ENCODE assay signal across 8 cellular contexts in genomic region chr14:63641473-63642228, GRCh38. TPM values are rescaled to one million over a fixed set of nuclear protein-coding genes. Genes with fewer than 3 reads are reported as not detected.
A peak's percentile ranks its signal among the peaks of the same experiment; 100 is the strongest.
DNase-seq lines count a peak whose midpoint lies in the region; ATAC-seq and TF ChIP-seq lines count a peak whose summit lies in the region.

Gene WDR89, minus strand, starts transcription at chr14:63641871. Its CDS starts 41,929 bp downstream, at chr14:63599942.

- peaks cover 6 to 9% of the 10 kb centered on the region in 2 donors for H3K36me3 Mint-ChIP-seq in naive B cell
- H3K36me3 Mint-ChIP-seq in stimulated activated memory B cell treated with anti-CD40 and anti-IgM and Interleukin-4, amounts not matched to agents 10 μg/mL and 1 μg/mL and 100 μg/mL, for 72 hours: peaks cover 21% of the 10 kb centered on the region

- peaks cover 0 to 5% (median 3%) of the 10 kb centered on the region in 7 donors for H3K9me3 Mint-ChIP-seq in naive B cell
- peaks cover 4% of the 10 kb centered on the region for H3K9me3 Mint-ChIP-seq in stimulated activated memory B cell treated with anti-CD40 and anti-IgM and Interleukin-4, amounts not matched to agents 10 μg/mL and 1 μg/mL and 100 μg/mL, for 72 hours

- H3K27ac Mint-ChIP-seq in naive B cell: peak within 1 kb of the TSS; percentile 97 to 100 (median 99)
- peak within 1 kb of the TSS; percentile 96 for H3K27ac Mint-ChIP-seq in stimulated activated memory B cell treated with anti-CD40 and anti-IgM and Interleukin-4, amounts not matched to agents 10 μg/mL and 1 μg/mL and 100 μg/mL, for 72 hours

- H3K4me3 Mint-ChIP-seq in naive B cell: peak within 1 kb of the TSS; percentile 82 to 100 (median 94)
- H3K4me3 Mint-ChIP-seq in stimulated activated memory B cell treated with anti-CD40 and anti-IgM and Interleukin-4, amounts not matched to agents 10 μg/mL and 1 μg/mL and 100 μg/mL, for 72 hours: peak within 1 kb of the TSS; percentile 94

- H3K4me1 Mint-ChIP-seq in naive B cell: peaks cover 18 to 46% (median 19%) of the 10 kb centered on the region in 3 donors
- H3K4me1 Mint-ChIP-seq in stimulated activated memory B cell treated with anti-CD40 and anti-IgM and Interleukin-4, amounts not matched to agents 10 μg/mL and 1 μg/mL and 100 μg/mL, for 72 hours: peaks cover 23% of the 10 kb centered on the region

- DNase-seq in ELF-1 (ENCODE audit: low read depth, low spot score): peak; percentile 100
- peak; percentile 79 for DNase-seq in GOT3 (lab: John Stamatoyannopoulos, UW)
- DNase-seq in RPMI8226: peak; percentile 96
- peak; percentile 88 to 94 for DNase-seq in activated T-helper 1 cell treated with anti-CD3 and anti-CD28 coated beads, Interleukin-2, amount 50 U/mL, for 16 hours (ENCODE audit: low read depth in 1 of 2, low spot score in 1 of 2)
- DNase-seq in fibroblast of gingiva (ENCODE audit: low read depth): peak; percentile 100
- DNase-seq in naive B cell: peak; percentile 98

- ATAC-seq in naive B cell (ENCODE audit: low read depth in 2 of 2): peak; percentile 78 to 79
- ATAC-seq in stimulated activated memory B cell treated with anti-CD40 and anti-IgM and Interleukin-4, amounts not matched to agents 10 μg/mL and 1 μg/mL and 100 μg/mL, for 72 hours: peak; percentile 96

- no peaks in the 10 kb centered on the region for H3K27me3 Mint-ChIP-seq in naive B cell
- no peaks in the 10 kb centered on the region for H3K27me3 Mint-ChIP-seq in stimulated activated memory B cell treated with anti-CD40 and anti-IgM and Interleukin-4, amounts not matched to agents 10 μg/mL and 1 μg/mL and 100 μg/mL, for 72 hours

- peak; percentile 73 for TF ChIP-seq CTCF in LNCAP (IDR thresholded peaks at IDR 0.05)

RNA-seq across cellular contexts. Expression of gene WDR89, which starts in this region (rescaled TPM):
- polyA plus RNA-seq in naive B cell (ENCODE audit: low read depth in 6 of 6): 10 to 100 TPM; 12.5 to 24.4 (median 21.2) TPM

Comparison
In these comparisons a context has a peak if more than half of its experiments do, and no peak if none do; other contexts are left out.
1. Peak in every context shown above with its lines: DNase-seq and ATAC-seq.